ENCODE assay signal across 25 cellular contexts in genomic region chr19:32945260-32945659, GRCh38.
"Had no signal": no experiment of that assay in that cellular context is flagged by ENCODE, and none has a peak within 500 bp of the region (broad histone marks: within the 10 kb centered on the region; RNA-seq: fewer than 3 reads in every experiment).

No MANE protein-coding gene starts in this region.

- H3K27me3 Mint-ChIP-seq: activated naive CD4-positive, alpha-beta T cell treated with anti-CD3 and anti-CD28 coated beads, Interleukin-2, amount 50 U/mL, for 24 hours; naive thymus-derived CD8-positive, alpha-beta T cell; stimulated activated memory B cell treated with anti-CD40 and anti-IgM and Interleukin-4, amounts not matched to agents 10 μg/mL and 1 μg/mL and 100 μg/mL, for 72 hours had no signal

- H3K4me2 ChIP-seq: neural progenitor cell, smooth muscle cell had no signal

- H3K27ac Mint-ChIP-seq: activated CD8-positive, alpha-beta T cell treated with anti-CD3 and anti-CD28 coated beads, Interleukin-2, amount 10 ng/mL, durations not matched to agents 7 days and 5 days; activated naive CD4-positive, alpha-beta T cell treated with anti-CD3 and anti-CD28 coated beads, Interleukin-2, amount 50 U/mL, for 24 hours; activated T-helper 1 cell treated with anti-CD3 and anti-CD28 coated beads, Interleukin-12 subunit alpha, Interleukin-12 subunit beta, Interleukin-2, Interleukin-4 antibody, amounts not matched to agents 30 ng/mL and 10 ng/mL and 1 ng/mL, durations not matched to agents 14 hours and 24 hours and 36 hours; naive thymus-derived CD8-positive, alpha-beta T cell; neural progenitor cell; stimulated activated memory B cell treated with anti-CD40 and anti-IgM and Interleukin-4, amounts not matched to agents 10 μg/mL and 1 μg/mL and 100 μg/mL, for 72 hours had no signal

- H3K9ac ChIP-seq: neural progenitor cell had no signal

- H3K4me1 ChIP-seq: body of pancreas, gastroesophageal sphincter, heart left ventricle, neural progenitor cell, sigmoid colon, transverse colon, uterus had no signal

- H3K4me3 ChIP-seq: body of pancreas, cardiac muscle cell, gastroesophageal sphincter, heart left ventricle, lung, neural progenitor cell, sigmoid colon, smooth muscle cell, transverse colon, uterus had no signal

- DNase-seq: activated CD4-positive, alpha-beta T cell treated with anti-CD3 and anti-CD28 coated beads for 1 hour; activated CD4-positive, alpha-beta T cell treated with anti-CD3 and anti-CD28 coated beads, Interleukin-2, amount 50 U/mL, for 1 hour; activated CD8-positive, alpha-beta T cell treated with anti-CD3 and anti-CD28 coated beads, Interleukin-2, amount 10 ng/mL, durations not matched to agents 7 days and 5 days; activated gamma-delta T cell; anterior cingulate cortex; body of pancreas; cortex of kidney; heart left ventricle; naive thymus-derived CD8-positive, alpha-beta T cell; sigmoid colon; stimulated activated CD4-positive, alpha-beta T cell treated with anti-CD3 and anti-CD28 coated beads, Interleukin-15, amount 100 ng/mL, for 24 hours; transverse colon; uterus; WERI-Rb-1 had no signal

- H3K27ac ChIP-seq: body of pancreas, cardiac muscle cell, epithelial cell of prostate, gastroesophageal sphincter, heart left ventricle, neural progenitor cell, sigmoid colon, transverse colon, uterus, WERI-Rb-1 had no signal

- H2AFZ ChIP-seq: neural progenitor cell had no signal

- H3K36me3 ChIP-seq: neural progenitor cell, uterus had no signal

- FAIRE-seq: keratinocyte, TTC549 had no signal

- H3K4me3 Mint-ChIP-seq: activated CD8-positive, alpha-beta T cell treated with anti-CD3 and anti-CD28 coated beads, Interleukin-2, amount 10 ng/mL, durations not matched to agents 7 days and 5 days; activated naive CD4-positive, alpha-beta T cell treated with anti-CD3 and anti-CD28 coated beads, Interleukin-2, amount 50 U/mL, for 24 hours; activated T-helper 1 cell treated with anti-CD3 and anti-CD28 coated beads, Interleukin-12 subunit alpha, Interleukin-12 subunit beta, Interleukin-2, Interleukin-4 antibody, amounts not matched to agents 30 ng/mL and 10 ng/mL and 1 ng/mL, durations not matched to agents 14 hours and 24 hours and 36 hours; naive thymus-derived CD8-positive, alpha-beta T cell; neural progenitor cell; stimulated activated memory B cell treated with anti-CD40 and anti-IgM and Interleukin-4, amounts not matched to agents 10 μg/mL and 1 μg/mL and 100 μg/mL, for 72 hours had no signal

- ATAC-seq: activated CD8-positive, alpha-beta T cell treated with anti-CD3 and anti-CD28 coated beads, Interleukin-2, amount 10 ng/mL, durations not matched to agents 7 days and 5 days; body of pancreas; gastroesophageal sphincter; heart left ventricle; naive thymus-derived CD8-positive, alpha-beta T cell; stimulated activated memory B cell treated with anti-CD40 and anti-IgM and Interleukin-4, amounts not matched to agents 10 μg/mL and 1 μg/mL and 100 μg/mL, for 72 hours had no signal

- H3K27me3 ChIP-seq: body of pancreas, cardiac muscle cell, gastroesophageal sphincter, heart left ventricle, neural progenitor cell, sigmoid colon, transverse colon, uterus had no signal

- H3K4me1 Mint-ChIP-seq: activated naive CD4-positive, alpha-beta T cell treated with anti-CD3 and anti-CD28 coated beads, Interleukin-2, amount 50 U/mL, for 24 hours; neural progenitor cell; stimulated activated memory B cell treated with anti-CD40 and anti-IgM and Interleukin-4, amounts not matched to agents 10 μg/mL and 1 μg/mL and 100 μg/mL, for 72 hours had no signal

- H3K9me3 ChIP-seq: body of pancreas, gastroesophageal sphincter, heart left ventricle, sigmoid colon, transverse colon, uterus had no signal

- H3K9me3 Mint-ChIP-seq: activated naive CD4-positive, alpha-beta T cell treated with anti-CD3 and anti-CD28 coated beads, Interleukin-2, amount 50 U/mL, for 24 hours; activated T-helper 1 cell treated with anti-CD3 and anti-CD28 coated beads, Interleukin-12 subunit alpha, Interleukin-12 subunit beta, Interleukin-2, Interleukin-4 antibody, amounts not matched to agents 30 ng/mL and 10 ng/mL and 1 ng/mL, durations not matched to agents 14 hours and 24 hours and 36 hours; neural progenitor cell had no signal
